In genomic region chr1:66296901-66297300, GRCh38 we compare ENCODE assay signal across 27 cellular contexts.
"Had no signal": no experiment of that assay in that cellular context is flagged by ENCODE, and none has a peak within 500 bp of the region (broad histone marks: within the 10 kb centered on the region; RNA-seq: fewer than 3 reads in every experiment).

No MANE protein-coding gene starts in this region.

- H3K9me3 Mint-ChIP-seq: activated CD8-positive, alpha-beta T cell treated with anti-CD3 and anti-CD28 coated beads for 36 hours; activated naive CD8-positive, alpha-beta T cell treated with anti-CD3 and anti-CD28 coated beads for 36 hours; brain; natural killer cell; neural progenitor cell had no signal

- H3K4me3 ChIP-seq: adrenal gland, coronary artery, dorsolateral prefrontal cortex, heart right ventricle, left lung, lower lobe of right lung, neural progenitor cell, psoas muscle, right atrium auricular region, spleen, thoracic aorta had no signal

- H3K27me3 ChIP-seq: adrenal gland, dorsolateral prefrontal cortex, heart right ventricle, left lung, neural progenitor cell, right atrium auricular region, spleen had no signal

- H3K4me1 ChIP-seq: neural progenitor cell, parathyroid adenoma had no signal

- H3K9me3 ChIP-seq: adrenal gland, heart right ventricle, left lung, lower lobe of right lung, psoas muscle, right atrium auricular region, spleen, thoracic aorta had no signal

- H3K36me3 ChIP-seq: adrenal gland, heart right ventricle, left lung, lower lobe of right lung, neural progenitor cell, right atrium auricular region, spleen, thoracic aorta had no signal

- H3K27ac ChIP-seq: adrenal gland, coronary artery, heart right ventricle, left lung, lower lobe of right lung, neural progenitor cell, parathyroid adenoma, psoas muscle, right atrium auricular region, thoracic aorta had no signal

- H3K36me3 Mint-ChIP-seq: activated naive CD8-positive, alpha-beta T cell treated with anti-CD3 and anti-CD28 coated beads for 36 hours; brain; natural killer cell; neural progenitor cell had no signal

- H3K4me3 Mint-ChIP-seq: activated CD8-positive, alpha-beta T cell treated with anti-CD3 and anti-CD28 coated beads for 36 hours; activated naive CD8-positive, alpha-beta T cell treated with anti-CD3 and anti-CD28 coated beads for 36 hours; brain; natural killer cell; neural progenitor cell had no signal

- H3K27ac Mint-ChIP-seq: activated CD8-positive, alpha-beta T cell treated with anti-CD3 and anti-CD28 coated beads for 36 hours; activated naive CD8-positive, alpha-beta T cell treated with anti-CD3 and anti-CD28 coated beads for 36 hours; natural killer cell; neural progenitor cell had no signal

- DNase-seq: activated CD4-positive, alpha-beta T cell treated with anti-CD3 and anti-CD28 coated beads, Interleukin-2, amount 50 U/mL, for 1 hour; activated CD4-positive, CD25-positive, alpha-beta regulatory T cell treated with anti-CD3 and anti-CD28 coated beads, Interleukin-2, amount 50 U/mL, for 72 hours; activated CD8-positive, alpha-beta T cell treated with anti-CD3 and anti-CD28 coated beads for 36 hours; activated naive CD4-positive, alpha-beta T cell; activated naive CD8-positive, alpha-beta T cell treated with anti-CD3 and anti-CD28 coated beads for 36 hours; activated T-cell treated with anti-CD3 and anti-CD28 coated beads, Interleukin-2, amount 50 U/mL, for 48 hours; adrenal gland; aorta; dorsolateral prefrontal cortex; effector memory CD4-positive, alpha-beta T cell; foreskin melanocyte; heart right ventricle; left lung; lower lobe of right lung; mesendoderm; natural killer cell; occipital lobe; psoas muscle; spleen; stimulated activated naive CD4-positive, alpha-beta T cell treated with Interleukin-2 at 50 U/mL for 16 hours; trophoblast cell had no signal

- H3K27me3 Mint-ChIP-seq: activated CD8-positive, alpha-beta T cell treated with anti-CD3 and anti-CD28 coated beads for 36 hours; activated naive CD8-positive, alpha-beta T cell treated with anti-CD3 and anti-CD28 coated beads for 36 hours; brain had no signal
